Comparison of ENCODE assay signal across 9 cellular contexts in the genomic region with DNA sequence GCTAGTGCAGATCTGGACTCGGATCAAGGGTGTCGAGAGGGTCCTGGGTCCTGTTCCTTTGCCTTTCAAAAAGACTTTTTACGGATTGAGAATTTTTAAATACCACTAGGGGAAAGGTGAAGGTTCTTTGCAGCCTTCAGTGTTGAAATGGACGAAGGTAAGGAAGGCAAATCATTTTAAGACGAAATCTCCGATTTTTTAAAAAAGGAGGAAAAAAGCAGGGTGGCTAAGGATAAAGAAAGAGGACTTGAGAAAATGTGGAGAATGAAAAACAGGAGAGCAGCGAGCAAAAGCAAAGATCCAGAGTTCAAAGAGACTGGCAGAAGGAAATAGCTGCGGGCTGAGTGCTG. TPM values are rescaled to one million over a fixed set of nuclear protein-coding genes. Genes with fewer than 3 reads are reported as not detected.
DNase-seq lines count a peak whose midpoint lies in the region; ATAC-seq and TF ChIP-seq lines count a peak whose summit lies in the region.
"Had no signal": no experiment of that assay in that cellular context is flagged by ENCODE, and none has a peak within 500 bp of the region (broad histone marks: within the 10 kb centered on the region; RNA-seq: fewer than 3 reads in every experiment).

No MANE protein-coding gene starts in this region.

- H3K27ac ChIP-seq in ascending aorta (no peak overlapping the region), iPS-20b (ENCODE audit: low read length) (no peak overlapping the region), smooth muscle cell (ENCODE audit: low read depth) (no peak overlapping the region)
- H3K27ac ChIP-seq: epithelial cell of prostate had no signal

- no peak overlapping the region for H3K27ac Mint-ChIP-seq in HFFc6
- H3K27ac Mint-ChIP-seq: stimulated activated naive CD8-positive, alpha-beta T cell treated with anti-CD3 and anti-CD28 coated beads, Interleukin-15, Interleukin-2, amounts not matched to agents 100 ng/mL and 50 ng/mL, for 24 hours had no signal

- H3K9me3 ChIP-seq in ascending aorta (no peaks in the 10 kb centered on the region), iPS-20b (ENCODE audit: insufficient read depth, low read depth, low read length) (no peaks in the 10 kb centered on the region), smooth muscle cell (replicated peaks; ENCODE audit: low read depth) (no peaks in the 10 kb centered on the region)

- peaks cover 3% of the 10 kb centered on the region for H3F3A ChIP-seq in smooth muscle cell (ENCODE audit: low read depth)

- H3K4me1 ChIP-seq in ascending aorta = peaks cover 3 to 15% of the 10 kb centered on the region in 2 donors
- H3K4me1 ChIP-seq in iPS-20b (ENCODE audit: insufficient read depth, low read length) = peaks cover 21% of the 10 kb centered on the region
- H3K4me1 ChIP-seq in smooth muscle cell (ENCODE audit: low read depth) = peaks cover 30% of the 10 kb centered on the region

- H3K79me2 ChIP-seq in smooth muscle cell (ENCODE audit: low read depth) = no peaks in the 10 kb centered on the region

- TF ChIP-seq CTCF in HFFc6 (IDR thresholded peaks at IDR 0.05) = no peak
- TF ChIP-seq CTCF in ascending aorta (IDR thresholded peaks at IDR 0.05) = no peak
- no peak for TF ChIP-seq CTCF in smooth muscle cell (IDR thresholded peaks at IDR 0.05; ENCODE audit: borderline replicate concordance, insufficient read depth, poor library complexity, severe bottlenecking)

- H3K9me3 Mint-ChIP-seq in HFFc6 = no peaks in the 10 kb centered on the region; the same call in 1 of the 2 replicates
- H3K9me3 Mint-ChIP-seq: stimulated activated naive CD8-positive, alpha-beta T cell treated with anti-CD3 and anti-CD28 coated beads, Interleukin-15, Interleukin-2, amounts not matched to agents 100 ng/mL and 50 ng/mL, for 24 hours had no signal

- peak overlapping the region; percentile 89 for H3K4me2 ChIP-seq in smooth muscle cell

- H3K36me3 Mint-ChIP-seq in HFFc6 (ENCODE audit: low read depth) = no peaks in the 10 kb centered on the region

- H3K27me3 Mint-ChIP-seq in HFFc6 (ENCODE audit: insufficient read depth) = peaks cover 21% of the 10 kb centered on the region

- ATAC-seq in GM18511 (IDR thresholded peaks at IDR 0.05; ENCODE audit: unreplicated experiment) = no peak
- ATAC-seq in GM21717 (IDR thresholded peaks at IDR 0.05; ENCODE audit: unreplicated experiment) = no peak

- H2AFZ ChIP-seq in smooth muscle cell (ENCODE audit: low read depth) = peak overlapping the region; percentile 85

- intact Hi-C loops in ascending aorta (cut with DNase I) = no loop called here

- H3K36me3 ChIP-seq in ascending aorta (no peaks in the 10 kb centered on the region), iPS-20b (ENCODE audit: insufficient read depth, low read depth, low read length) (no peaks in the 10 kb centered on the region), smooth muscle cell (ENCODE audit: low read depth) (no peaks in the 10 kb centered on the region)

- H4K20me1 ChIP-seq in smooth muscle cell (ENCODE audit: low read depth) = no peaks in the 10 kb centered on the region

- H3K4me3 ChIP-seq in ascending aorta (peak overlapping the region; percentile 48 to 63), iPS-20b (ENCODE audit: low read length) (peak overlapping the region; percentile 65), smooth muscle cell (peak overlapping the region; percentile 62)

- peaks cover 20% of the 10 kb centered on the region for H3K4me1 Mint-ChIP-seq in HFFc6 (ENCODE audit: low read depth)

- H3K9ac ChIP-seq in iPS-20b (ENCODE audit: low read depth, low read length) (peak overlapping the region; percentile 14; the same call in 1 of the 2 replicates), smooth muscle cell (ENCODE audit: low read depth) (no peak overlapping the region)

- H3K4me3 Mint-ChIP-seq in HFFc6 = peak overlapping the region; percentile 69
- H3K4me3 Mint-ChIP-seq: stimulated activated naive CD8-positive, alpha-beta T cell treated with anti-CD3 and anti-CD28 coated beads, Interleukin-15, Interleukin-2, amounts not matched to agents 100 ng/mL and 50 ng/mL, for 24 hours had no signal

- DNase-seq in HFFc6 (no peak), ascending aorta (ENCODE audit: low spot score in 2 of 2) (no peak), smooth muscle cell (lab: John Stamatoyannopoulos, UW; ENCODE audit: unreplicated experiment) (no peak), NCI-H2107 treated with DMSO at 0.1 percent for 48 hours (lab: John Stamatoyannopoulos, UW; ENCODE audit: unreplicated experiment) (no peak)

- WGBS in smooth muscle cell (ENCODE audit: low lambda C conversion rate) = under 1% methylated on average over 8 of the region's 8 CpGs

- H3K27me3 ChIP-seq in ascending aorta (no peaks in the 10 kb centered on the region), iPS-20b (ENCODE audit: insufficient read depth, low read length) (peaks cover 83% of the 10 kb centered on the region), smooth muscle cell (ENCODE audit: low read depth) (peaks cover 89% of the 10 kb centered on the region)

RNA-seq across cellular contexts. Expression of gene EPHA5, which starts 0.3 kb away (rescaled TPM):
- total RNA-seq in HFFc6 (2021; fragmentation: NEBNext Ultra II Directional; extraction: Animal tissue kit (Norgen Biotek cat#: 25700)) = not detected
- total RNA-seq in ascending aorta (not detected), smooth muscle cell (0.04 TPM in 2 replicates)
- polyA plus RNA-seq in smooth muscle cell = not detected in 2 replicates
